In genomic region chr9:77291714-77292113, GRCh38 we compare ENCODE assay signal across 9 cellular contexts.
A peak's percentile ranks its signal among the peaks of the same experiment; 100 is the strongest.
DNase-seq lines count a peak whose midpoint lies in the region; ATAC-seq, FAIRE-seq and TF ChIP-seq lines count a peak whose summit lies in the region.
"Had no signal": no experiment of that assay in that cellular context is flagged by ENCODE, and none has a peak within 500 bp of the region (broad histone marks: within the 10 kb centered on the region; RNA-seq: fewer than 3 reads in every experiment).

No MANE protein-coding gene starts in this region.

- FAIRE-seq in H54 (lab: Jason Lieb, UNC) = peak; percentile 92

- DNase-seq in A172 (ENCODE audit: low spot score) (peak; percentile 30), H54 (ENCODE audit: insufficient read length, low spot score) (peak; percentile 15), RPMI7951 (ENCODE audit: low read depth) (peak; percentile 34), fibroblast of villous mesenchyme (ENCODE audit: low read depth) (peak; percentile 26), DMS79 (lab: John Stamatoyannopoulos, UW) (no peak)
- no peak for DNase-seq in activated CD4-positive, alpha-beta T cell treated with anti-CD3 and anti-CD28 coated beads, Interleukin-2, amount 50 U/mL, for 4 hours
- DNase-seq: GF-D8 had no signal

- TF ChIP-seq CTCF in fibroblast of villous mesenchyme (IDR thresholded peaks at IDR 0.05; ENCODE audit: insufficient read depth, low read depth, low read length) = peak; percentile 65

- no peak overlapping the region for H3K4me3 ChIP-seq in fibroblast of villous mesenchyme (ENCODE audit: low read depth, low read length)

- no peak for TF ChIP-seq POLR2A in H54 (IDR thresholded peaks at IDR 0.05; ENCODE audit: low read depth, low read length)

- no peak for ATAC-seq in GM21576 (IDR thresholded peaks at IDR 0.05; ENCODE audit: unreplicated experiment)
- no peak for ATAC-seq in GM18498 (IDR thresholded peaks at IDR 0.05; ENCODE audit: unreplicated experiment)

Comparison
In these comparisons a context has a peak if more than half of its experiments do, and no peak if none do; other contexts are left out.
1. DNase-seq: peak in A172 (single experiment), H54 (single experiment), RPMI7951 (single experiment) and fibroblast of villous mesenchyme (single experiment); none in activated CD4-positive, alpha-beta T cell treated with anti-CD3 and anti-CD28 coated beads, Interleukin-2, amount 50 U/mL, for 4 hours (0 of 2) and DMS79 (single experiment).